Comparison of ENCODE assay signal across 8 cellular contexts in genomic region chr9:129110740-129111142, GRCh38. TPM values are rescaled to one million over a fixed set of nuclear protein-coding genes. Genes with fewer than 3 reads are reported as not detected.
DNase-seq lines count a peak whose midpoint lies in the region; ATAC-seq and TF ChIP-seq lines count a peak whose summit lies in the region.

Gene CRAT (minus strand): TSS chr9:129110793. CDS start chr9:129110509, 284 bp downstream.

- TF ChIP-seq CTCF in WERI-Rb-1 (IDR thresholded peaks at IDR 0.05; ENCODE audit: low read depth, low read length), result no peak
- no peak for TF ChIP-seq CTCF in breast epithelium (IDR thresholded peaks at IDR 0.05)

- ATAC-seq in GM18868 (IDR thresholded peaks at IDR 0.05; ENCODE audit: unreplicated experiment), result peak; percentile 69
- peak; percentile 62 for ATAC-seq in HG03103 (IDR thresholded peaks at IDR 0.05; ENCODE audit: low read depth, unreplicated experiment)

- peak within 1 kb of the TSS; percentile 75 for H3K9ac ChIP-seq in iPS-20b (ENCODE audit: low read depth, low read length)
- H3K9ac ChIP-seq in skeletal muscle tissue (ENCODE audit: low read depth in 1 of 3, low read length in 3 of 3), result peak within 1 kb of the TSS; percentile 92 to 96 (median 94)

- H3K36me3 ChIP-seq in ACC112 (ENCODE audit: insufficient read depth, low read length) (no peaks in the 10 kb centered on the region), WERI-Rb-1 (peaks cover 2% of the 10 kb centered on the region), breast epithelium (no peaks in the 10 kb centered on the region), iPS-20b (ENCODE audit: insufficient read depth, low read depth, low read length) (no peaks in the 10 kb centered on the region), skeletal muscle tissue (ENCODE audit: control insufficient read depth in 3 of 3, insufficient read depth in 3 of 3, low read length in 3 of 3) (peaks cover 12 to 14% (median 14%) of the 10 kb centered on the region in 3 donors)

- H2AFZ ChIP-seq in ACC112 (ENCODE audit: low read length, unreplicated experiment), result peak within 1 kb of the TSS; percentile 99

- DNase-seq in NCI-H2196 treated with DMSO at 0.1 percent for 48 hours (lab: John Stamatoyannopoulos, UW; ENCODE audit: unreplicated experiment), result peak; percentile 71
- peak; percentile 99 for DNase-seq in WERI-Rb-1
- peak; percentile 94 to 98 for DNase-seq in breast epithelium (ENCODE audit: low spot score in 2 of 2)

- H3K79me2 ChIP-seq in ACC112 (ENCODE audit: control insufficient read depth, insufficient read depth, low read length, unreplicated experiment), result peaks cover 46% of the 10 kb centered on the region

- H3K4me1 ChIP-seq in ACC112 (ENCODE audit: control insufficient read depth, insufficient read depth, low read length, unreplicated experiment) (peaks cover 9% of the 10 kb centered on the region), breast epithelium (peaks cover 4 to 6% of the 10 kb centered on the region in 2 donors), iPS-20b (ENCODE audit: insufficient read depth, low read length) (no peaks in the 10 kb centered on the region), skeletal muscle tissue (ENCODE audit: control insufficient read depth in 3 of 3, insufficient read depth in 3 of 3, low read length in 3 of 3) (peaks cover 40 to 65% (median 42%) of the 10 kb centered on the region in 3 donors)

- TF ChIP-seq POLR2A in breast epithelium (IDR thresholded peaks at IDR 0.05), result peak; percentile 71

- peak within 1 kb of the TSS; percentile 100 for H3K4me3 ChIP-seq in ACC112 (ENCODE audit: low read depth, low read length)
- H3K4me3 ChIP-seq in WERI-Rb-1 (ENCODE audit: low read depth, low read length), result peak within 1 kb of the TSS; percentile 92
- H3K4me3 ChIP-seq in breast epithelium, result peak within 1 kb of the TSS; percentile 92 to 97 (median 92)
- peak within 1 kb of the TSS; percentile 82 for H3K4me3 ChIP-seq in iPS-20b (ENCODE audit: low read length)
- H3K4me3 ChIP-seq in skeletal muscle tissue (ENCODE audit: low read length in 3 of 3), result peak within 1 kb of the TSS; percentile 85 to 93 (median 89)

- intact Hi-C loops in breast epithelium (cut with DNase I; ENCODE audit: low total_unique reads), result no loop called here

- no peaks in the 10 kb centered on the region for H3K9me3 ChIP-seq in WERI-Rb-1 (ENCODE audit: severe bottlenecking)
- H3K9me3 ChIP-seq in breast epithelium, result no peaks in the 10 kb centered on the region
- no peaks in the 10 kb centered on the region for H3K9me3 ChIP-seq in iPS-20b (ENCODE audit: insufficient read depth, low read depth, low read length)
- no peaks in the 10 kb centered on the region for H3K9me3 ChIP-seq in skeletal muscle tissue (ENCODE audit: control insufficient read depth in 3 of 3, low read length in 3 of 3)

- H3K27me3 ChIP-seq in ACC112 (ENCODE audit: insufficient read depth, low read length), result no peaks in the 10 kb centered on the region
- no peaks in the 10 kb centered on the region for H3K27me3 ChIP-seq in WERI-Rb-1 (ENCODE audit: insufficient read depth, low read depth, severe bottlenecking)
- H3K27me3 ChIP-seq in breast epithelium, result no peaks in the 10 kb centered on the region
- peaks cover 20% of the 10 kb centered on the region for H3K27me3 ChIP-seq in iPS-20b (ENCODE audit: insufficient read depth, low read length)
- H3K27me3 ChIP-seq in skeletal muscle tissue (ENCODE audit: control insufficient read depth in 3 of 3, insufficient read depth in 3 of 3, low read length in 3 of 3), result no peaks in the 10 kb centered on the region

- H3K27ac ChIP-seq in ACC112 (ENCODE audit: low read depth, low read length), result peak within 1 kb of the TSS; percentile 91
- H3K27ac ChIP-seq in WERI-Rb-1, result peak within 1 kb of the TSS; percentile 91
- H3K27ac ChIP-seq in breast epithelium, result peak within 1 kb of the TSS; percentile 91 to 94
- peak within 1 kb of the TSS; percentile 98 for H3K27ac ChIP-seq in iPS-20b (ENCODE audit: low read length)
- H3K27ac ChIP-seq in skeletal muscle tissue (ENCODE audit: low read depth, low read length), result peak within 1 kb of the TSS; percentile 95

RNA-seq across cellular contexts. Expression of gene CRAT, which starts in this region (rescaled TPM):
- total RNA-seq in breast epithelium (10 to 100 TPM; 18.7 to 74.7 (median 35.7) TPM), skeletal muscle tissue (27.1 TPM)

Comparison
In these comparisons a context has a peak if more than half of its experiments do, and no peak if none do; other contexts are left out.
1. Peak in every context shown above with its lines: DNase-seq, ATAC-seq, H3K4me3 ChIP-seq and H3K27ac ChIP-seq.